Comparison of ENCODE assay signal across 1 cellular context in the genomic region with DNA sequence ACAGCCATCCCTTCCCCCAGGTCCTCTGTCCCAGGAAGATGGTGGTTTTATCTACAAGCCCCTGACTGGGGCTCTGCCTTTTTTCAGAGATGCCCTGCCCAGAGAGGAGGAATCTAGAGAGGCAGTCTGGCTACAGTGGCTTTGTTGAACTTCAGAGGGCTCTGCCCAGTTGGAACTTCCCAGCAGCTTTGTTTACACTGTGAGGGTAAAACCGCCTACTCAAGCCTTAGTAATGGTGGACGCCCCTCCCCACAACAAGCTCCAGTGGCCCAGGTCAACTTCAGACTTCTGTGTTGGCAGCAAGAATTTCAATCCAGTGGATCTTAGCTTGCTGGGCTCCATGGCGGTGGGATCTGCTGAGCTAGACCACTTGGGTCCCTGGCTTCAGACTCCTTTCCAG. TPM values are rescaled to one million over a fixed set of nuclear protein-coding genes. Genes with fewer than 3 reads are reported as not detected.
"Had no signal": no experiment of that assay in that cellular context is flagged by ENCODE, and none has a peak within 500 bp of the region (broad histone marks: within the 10 kb centered on the region; RNA-seq: fewer than 3 reads in every experiment).

No MANE protein-coding gene starts in this region.

RNA-seq across cellular contexts. Expression of gene NREP, which starts 40.2 kb away (rescaled TPM):
- total RNA-seq: PC-9 had no signal
